ENCODE assay signal across 8 cellular contexts in genomic region chr4:144645621-144646522, GRCh38.
DNase-seq lines count a peak whose midpoint lies in the region; ATAC-seq, FAIRE-seq and TF ChIP-seq lines count a peak whose summit lies in the region.

Gene HHIP, plus strand, starts transcription at chr4:144646156. Its CDS starts 520 bp downstream, at chr4:144646676.

- peak within 1 kb of the TSS; percentile 62 for H3K4me3 ChIP-seq in skeletal muscle cell (ENCODE audit: low read depth, low read length)

- peaks cover 28% of the 10 kb centered on the region for H3K27me3 Mint-ChIP-seq in central memory CD8-positive, alpha-beta T cell

- CTCF ChIA-PET in RWPE1 (lab: Yijun Ruan, JAX), result interaction anchor here (0.7 kb wide), 1 partner anchor 416 kb away, joined by 4 read pairs; no protein-coding TSS in a partner anchor

- no peak for TF ChIP-seq CTCF in RWPE1 (conservative IDR thresholded peaks at IDR 0.05; ENCODE audit: low read depth)

- no peak for FAIRE-seq in H54 (lab: Jason Lieb, UNC)

- H3K9me3 Mint-ChIP-seq in central memory CD8-positive, alpha-beta T cell, result no peaks in the 10 kb centered on the region

- peak; percentile 26; the same call in 1 of the 2 replicates for TF ChIP-seq POLR2A in H54 (IDR thresholded peaks at IDR 0.05; ENCODE audit: low read depth, low read length)

- peak; percentile 4 for DNase-seq in GDM1 (lab: John Stamatoyannopoulos, UW)
- DNase-seq in H54 (ENCODE audit: insufficient read length, low spot score), result no peak
- DNase-seq in RWPE1 (ENCODE audit: low spot score), result peak; percentile 26
- DNase-seq in central memory CD8-positive, alpha-beta T cell (ENCODE audit: low spot score in 2 of 2), result no peak
- DNase-seq in inferior parietal cortex (ENCODE audit: extremely low spot score), result peak; percentile 64
- peak; percentile 47 for DNase-seq in skeletal muscle cell (ENCODE audit: low read depth)
- DNase-seq in stimulated activated CD4-positive, alpha-beta T cell treated with anti-CD3 and anti-CD28 coated beads, Interleukin-1b, Interleukin-23, amount 100 ng/mL, for 48 hours, result no peak

- POLR2A ChIA-PET in RWPE1 (lab: Yijun Ruan, JAX; ENCODE audit: low non-redundant PET), result no interaction called here

- peak within 1 kb of the TSS; percentile 68 for H3K27ac ChIP-seq in RWPE1

- peak within 1 kb of the TSS; percentile 71 for H3K4me3 Mint-ChIP-seq in central memory CD8-positive, alpha-beta T cell

- H3K27ac Mint-ChIP-seq in central memory CD8-positive, alpha-beta T cell (ENCODE audit: low read depth), result no peak within 1 kb of the TSS

- no peaks in the 10 kb centered on the region for H3K36me3 Mint-ChIP-seq in central memory CD8-positive, alpha-beta T cell (ENCODE audit: insufficient read depth)

- H3K4me1 Mint-ChIP-seq in central memory CD8-positive, alpha-beta T cell, result peaks cover 9% of the 10 kb centered on the region

- no peak for ATAC-seq in central memory CD8-positive, alpha-beta T cell (replicated peaks; ENCODE audit: extremely low read depth, poor library complexity, severe bottlenecking)
- ATAC-seq in GM19455 (IDR thresholded peaks at IDR 0.05; ENCODE audit: unreplicated experiment), result no peak

Comparison
In these comparisons a context has a peak if more than half of its experiments do, and no peak if none do; other contexts are left out.
1. DNase-seq: peak in GDM1 (single experiment), RWPE1 (single experiment), inferior parietal cortex (single experiment) and skeletal muscle cell (single experiment); none in H54 (single experiment), central memory CD8-positive, alpha-beta T cell (0 of 2) and stimulated activated CD4-positive, alpha-beta T cell treated with anti-CD3 and anti-CD28 coated beads, Interleukin-1b, Interleukin-23, amount 100 ng/mL, for 48 hours (single experiment).